In genomic region chr14:76961631-76962302, GRCh38 we compare ENCODE assay signal across 8 cellular contexts.
A peak's percentile ranks its signal among the peaks of the same experiment; 100 is the strongest.
DNase-seq lines count a peak whose midpoint lies in the region; ATAC-seq and TF ChIP-seq lines count a peak whose summit lies in the region.

No MANE protein-coding gene starts in this region.

- H3K27ac Mint-ChIP-seq in chondrocyte (ENCODE audit: unreplicated experiment): peak overlapping the region; percentile 97

- TF ChIP-seq CTCF in chondrocyte (IDR thresholded peaks at IDR 0.05): no peak

- DNase-seq in NCI-H2029 treated with DMSO at 0.1 percent for 48 hours (lab: John Stamatoyannopoulos, UW) (peak; percentile 17), chondrocyte (ENCODE audit: low spot score) (no peak), left kidney (ENCODE audit: low read depth, low spot score) (peak; percentile 97), SK-N-DZ (ENCODE audit: low spot score) (no peak)
- peak; percentile 98 for DNase-seq in activated CD4-positive, alpha-beta T cell treated with anti-CD3 and anti-CD28 coated beads for 24 hours (ENCODE audit: low read depth in 2 of 2)
- DNase-seq in stimulated activated CD4-positive, alpha-beta T cell treated with anti-CD3 and anti-CD28 coated beads, Interleukin-1b, Interleukin-23, amount 100 ng/mL, for 48 hours: peak; percentile 100

- no peaks in the 10 kb centered on the region for H3K36me3 Mint-ChIP-seq in chondrocyte (ENCODE audit: low read depth)

- H3K4me1 Mint-ChIP-seq in chondrocyte (ENCODE audit: low read depth): peaks cover 56% of the 10 kb centered on the region

- H3K27me3 Mint-ChIP-seq in chondrocyte (ENCODE audit: low read depth): no peaks in the 10 kb centered on the region

- peak; percentile 83 for ATAC-seq in GM18502 (IDR thresholded peaks at IDR 0.05; ENCODE audit: poor library complexity, unreplicated experiment)
- peak; percentile 88 for ATAC-seq in HG02642 (IDR thresholded peaks at IDR 0.05; ENCODE audit: poor library complexity, unreplicated experiment)

- peak overlapping the region; percentile 71 for H3K4me3 Mint-ChIP-seq in chondrocyte (ENCODE audit: unreplicated experiment)

- H3K9me3 Mint-ChIP-seq in chondrocyte (ENCODE audit: low read depth): no peaks in the 10 kb centered on the region

Comparison
In these comparisons a context has a peak if more than half of its experiments do, and no peak if none do; other contexts are left out.
1. DNase-seq: peak in NCI-H2029 treated with DMSO at 0.1 percent for 48 hours (single experiment), activated CD4-positive, alpha-beta T cell treated with anti-CD3 and anti-CD28 coated beads for 24 hours (2 of 2), left kidney (single experiment) and stimulated activated CD4-positive, alpha-beta T cell treated with anti-CD3 and anti-CD28 coated beads, Interleukin-1b, Interleukin-23, amount 100 ng/mL, for 48 hours (single experiment); none in chondrocyte (single experiment) and SK-N-DZ (single experiment).